ENCODE assay signal across 9 cellular contexts in the genomic region with DNA sequence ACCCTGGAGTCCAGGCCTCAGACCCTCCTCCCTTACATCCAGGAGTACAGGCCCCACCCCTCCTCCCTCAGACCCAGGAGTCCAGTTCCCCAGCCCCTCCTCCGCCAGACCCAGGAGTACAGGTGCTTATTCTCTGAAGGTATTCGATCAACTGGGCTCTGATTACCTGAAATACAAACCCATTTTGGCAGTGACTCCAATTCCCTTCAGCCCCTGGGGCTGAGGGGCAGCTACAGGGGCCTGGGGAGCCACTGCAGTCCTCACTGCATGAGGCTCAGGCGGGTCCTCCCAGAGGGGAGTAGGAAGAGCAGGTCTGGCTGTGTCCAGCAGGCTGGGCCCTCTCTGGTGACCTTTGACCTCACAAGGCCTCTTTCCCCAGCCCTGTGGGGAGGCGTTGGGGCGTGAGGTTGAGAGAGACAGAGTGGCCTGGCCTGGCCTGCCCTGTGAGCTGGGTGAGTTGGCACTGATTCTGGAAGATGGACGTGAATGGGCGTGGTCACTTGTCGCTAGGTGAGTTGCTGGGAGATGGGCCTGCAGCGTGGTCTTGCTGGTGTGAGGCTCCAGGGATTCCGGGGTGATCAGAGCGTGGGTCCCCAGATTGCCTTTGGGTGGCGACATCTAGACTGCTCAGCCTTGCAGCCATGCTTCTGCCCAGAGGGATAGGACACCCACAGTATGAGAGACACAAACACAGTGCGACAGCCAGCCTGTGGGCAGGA. TPM values are rescaled to one million over a fixed set of nuclear protein-coding genes. Genes with fewer than 3 reads are reported as not detected.
A peak's percentile ranks its signal among the peaks of the same experiment; 100 is the strongest.
DNase-seq lines count a peak whose midpoint lies in the region; FAIRE-seq and TF ChIP-seq lines count a peak whose summit lies in the region.
"Had no signal": no experiment of that assay in that cellular context is flagged by ENCODE, and none has a peak within 500 bp of the region (broad histone marks: within the 10 kb centered on the region; RNA-seq: fewer than 3 reads in every experiment).

No MANE protein-coding gene starts in this region.

- peak overlapping the region in 3 of 4 donors; percentile 57 to 89 (median 76) for H3K27ac ChIP-seq in Peyer's patch
- no peak overlapping the region for H3K27ac ChIP-seq in spleen

- peaks cover 0 to 41% (median 11%) of the 10 kb centered on the region in 4 donors for H3K4me1 ChIP-seq in Peyer's patch
- H3K4me1 ChIP-seq in spleen: peaks cover 15 to 38% (median 26%) of the 10 kb centered on the region in 6 donors

- intact Hi-C loops in spleen (cut with DNase I; ENCODE audit: low total_unique reads): no loop called here

- H3K4me3 ChIP-seq in Peyer's patch (peak overlapping the region in 2 of 4 donors; percentile 53 to 54), spleen (no peak overlapping the region)

- no peak for DNase-seq in D721Med (ENCODE audit: insufficient read length, low spot score)
- DNase-seq in Peyer's patch: peak in 2 of 3 donors; percentile 71 to 79
- peak; percentile 19 for DNase-seq in iPS-NIHi11 (ENCODE audit: low spot score)
- no peak for DNase-seq in spleen
- DNase-seq in NCI-H2171 (lab: John Stamatoyannopoulos, UW): no peak
- no peak for DNase-seq in GM19239 (ENCODE audit: insufficient read length, low spot score)
- DNase-seq: activated CD4-positive, alpha-beta T cell treated with anti-CD3 and anti-CD28 coated beads for 1 hour; COR-L47 had no signal

- H3K36me3 ChIP-seq in Peyer's patch (no peaks in the 10 kb centered on the region), spleen (peaks cover 0 to 13% (median 0%) of the 10 kb centered on the region in 6 donors)

- FAIRE-seq in D721Med (lab: Jason Lieb, UNC) (no peak), GM19239 (lab: Jason Lieb, UNC) (no peak)

- H3K9me3 ChIP-seq in Peyer's patch (no peaks in the 10 kb centered on the region), spleen (no peaks in the 10 kb centered on the region)

- TF ChIP-seq CTCF in D721Med (IDR thresholded peaks at IDR 0.05; ENCODE audit: insufficient read depth, missing control alignments): peak; percentile 2
- TF ChIP-seq CTCF in Peyer's patch (IDR thresholded peaks at IDR 0.05): no peak
- TF ChIP-seq CTCF in spleen (IDR thresholded peaks at IDR 0.05 in 8 of 11, conservative IDR thresholded peaks at IDR 0.05 in 3 of 11): no peak

- H3K27me3 ChIP-seq in Peyer's patch (no peaks in the 10 kb centered on the region), spleen (replicated peaks in 1 of 7) (peaks cover 0 to 8% (median 0%) of the 10 kb centered on the region in 7 donors)

- TF ChIP-seq POLR2A in Peyer's patch (IDR thresholded peaks at IDR 0.05): no peak
- no peak for TF ChIP-seq POLR2A in spleen (IDR thresholded peaks at IDR 0.05)

- 91 to 93% (median 91%) methylated on average over 7 to 13 of the region's 13 CpGs for WGBS in spleen, 5 donors

RNA-seq across cellular contexts. Expression of gene BCAT2, which starts 3.1 kb away (rescaled TPM):
- total RNA-seq in Peyer's patch: 10 to 100 TPM; 22.4 to 53.6 (median 30.2) TPM
- total RNA-seq in spleen: 10 to 100 TPM; 15.5 to 25.3 (median 20.4) TPM
- polyA plus RNA-seq in spleen: 10 to 100 TPM; 25.5 to 31.7 (median 29.4) TPM

RNA-seq across cellular contexts. Expression of gene HSD17B14, which starts 28.5 kb away (rescaled TPM):
- total RNA-seq in Peyer's patch: 1 to 10 TPM in 3 of 4 donors, not detected in 1; 2.0 to 8.8 (median 2.8) TPM
- 10 to 100 TPM in 3 of 7 donors, 1 to 10 TPM in 4; 2.4 to 14.7 (median 8.1) TPM for total RNA-seq in spleen
- polyA plus RNA-seq in spleen: 10 to 100 TPM; 10.1 to 16.5 (median 11.2) TPM

RNA-seq across cellular contexts. Expression of gene FGF21, which starts 52.4 kb away (rescaled TPM):
- total RNA-seq in Peyer's patch: not detected
- total RNA-seq in spleen: not detected
- polyA plus RNA-seq in spleen: not detected
- polyA plus RNA-seq: neural cell had no signal

RNA-seq across cellular contexts. Expression of gene FUT1, which starts 55.3 kb away (rescaled TPM):
- total RNA-seq in Peyer's patch (1 to 10 TPM in 1 of 4 donors, under 1 TPM in 3; 0.38 to 1.2 (median 0.68) TPM), spleen (10 to 100 TPM in 4 of 7 donors, 1 to 10 TPM in 3; 5.6 to 22.9 (median 10.0) TPM)
- polyA plus RNA-seq in spleen: 1 to 10 TPM; 1.0 to 6.5 (median 2.7) TPM

Comparison
In these comparisons a context has a peak if more than half of its experiments do, and no peak if none do; other contexts are left out.
1. DNase-seq: peak in Peyer's patch (2 of 3) and iPS-NIHi11 (single experiment); none in D721Med (single experiment), spleen (single experiment), NCI-H2171 (single experiment) and GM19239 (single experiment).
2. H3K27ac ChIP-seq: peak in Peyer's patch (3 of 4); none in spleen (0 of 8).